In genomic region chr13:106373304-106373988, GRCh38 we compare ENCODE assay signal across 8 cellular contexts.
DNase-seq lines count a peak whose midpoint lies in the region; ATAC-seq, FAIRE-seq and TF ChIP-seq lines count a peak whose summit lies in the region.

No MANE protein-coding gene starts in this region.

- no peak overlapping the region for H3K4me3 Mint-ChIP-seq in neural progenitor cell

- H2AK9ac ChIP-seq in IMR-90 (replicated peaks; ENCODE audit: low read depth, low read length, poor library complexity), result peak overlapping the region; percentile 65

- H2BK20ac ChIP-seq in IMR-90 (ENCODE audit: low read depth, low read length), result peak overlapping the region; percentile 97
- no peak overlapping the region for H2BK20ac ChIP-seq in H1 (ENCODE audit: low read length)

- H3K4me2 ChIP-seq in IMR-90 (ENCODE audit: low read depth, low read length) (peak overlapping the region; percentile 71), H1 (ENCODE audit: insufficient read depth in 1 of 2, low read depth in 2 of 2, low read length in 2 of 2) (no peak overlapping the region), neural progenitor cell (no peak overlapping the region)

- no peak for TF ChIP-seq RAD21 in IMR-90 (IDR thresholded peaks at IDR 0.05; ENCODE audit: low read length)
- no peak for TF ChIP-seq RAD21 in H1 (IDR thresholded peaks at IDR 0.05 in 1 of 2, conservative IDR thresholded peaks at IDR 0.05 in 1 of 2; ENCODE audit: low read depth in 2 of 2, low read length in 2 of 2)

- CTCF ChIA-PET in IMR-90 (lab: Yijun Ruan, JAX), result no interaction called here
- CTCF ChIA-PET in H1 (lab: Charles Lee; ENCODE audit: partially characterized antibody), result interaction anchor here (1.8 kb wide), 1 partner anchor 10 kb away, joined by 5 read pairs; no protein-coding TSS in a partner anchor

- peaks cover 27% of the 10 kb centered on the region for H3K4me1 Mint-ChIP-seq in neural progenitor cell

- peak overlapping the region; percentile 98 for H2AK5ac ChIP-seq in IMR-90 (ENCODE audit: low read depth, low read length)
- H2AK5ac ChIP-seq in H1 (ENCODE audit: low read depth, low read length), result no peak overlapping the region

- H3K9me1 ChIP-seq in IMR-90 (ENCODE audit: insufficient read depth, low read length), result peaks cover 19% of the 10 kb centered on the region

- H3K27me3 ChIP-seq in IMR-90 (ENCODE audit: control insufficient read depth, insufficient read depth, low read length), result no peaks in the 10 kb centered on the region
- H3K27me3 ChIP-seq in H1 (replicated peaks in 1 of 4; ENCODE audit: control insufficient read depth in 3 of 4, extremely low read depth in 1 of 4, insufficient read depth in 3 of 4, low read length in 3 of 4), result no peaks in the 10 kb centered on the region
- H3K27me3 ChIP-seq in neural progenitor cell, result no peaks in the 10 kb centered on the region

- no peak for TF ChIP-seq POLR2A in IMR-90 (IDR thresholded peaks at IDR 0.05; ENCODE audit: low read depth, low read length)
- no peak for TF ChIP-seq POLR2A in H1 (IDR thresholded peaks at IDR 0.05; ENCODE audit: control extremely low read depth in 1 of 2, low read depth in 2 of 2, low read length in 2 of 2)

- H3K4me3 ChIP-seq in IMR-90 (ENCODE audit: insufficient read depth, low read depth, low read length) (no peak overlapping the region), H1 (ENCODE audit: extremely low read depth in 1 of 4, insufficient read depth in 2 of 4, low read depth in 3 of 4, low read length in 4 of 4) (no peak overlapping the region), neural progenitor cell (no peak overlapping the region)

- H3K27ac ChIP-seq in IMR-90 (ENCODE audit: insufficient read depth, low read length), result peak overlapping the region; percentile 25; the same call in 1 of the 2 replicates
- H3K27ac ChIP-seq in H1 (ENCODE audit: low read depth, low read length), result no peak overlapping the region
- no peak overlapping the region for H3K27ac ChIP-seq in neural progenitor cell

- H3K27ac Mint-ChIP-seq in neural progenitor cell, result no peak overlapping the region

- WGBS in IMR-90 (ENCODE audit: extremely low coverage in 2 of 2, insufficient read length in 1 of 2), 2 experiments, result 68% methylated on average over 4 of the region's 7 CpGs; no CpG with 5 or more reads in 1 of the 2 experiments
- WGBS in H1 (ENCODE audit: extremely low coverage in 1 of 2, insufficient coverage in 1 of 2, insufficient read length in 1 of 2, insufficient replicate concordance in 2 of 2, low coverage in 1 of 2, low lambda C conversion rate in 2 of 2, missing lambda C conversion rate in 1 of 2), 2 experiments, result 93% methylated on average over 7 of the region's 7 CpGs; no CpG with 5 or more reads in 1 of the 2 experiments

- H3K36me3 ChIP-seq in IMR-90 (ENCODE audit: control insufficient read depth, insufficient read depth, low read length) (no peaks in the 10 kb centered on the region), H1 (ENCODE audit: control insufficient read depth in 2 of 4, insufficient read depth in 4 of 4, low read length in 3 of 4) (no peaks in the 10 kb centered on the region), neural progenitor cell (no peaks in the 10 kb centered on the region)

- no peak for TF ChIP-seq EP300 in H1 (IDR thresholded peaks at IDR 0.05; ENCODE audit: borderline replicate concordance in 1 of 2, low read depth in 2 of 2, low read length in 2 of 2)

- dilution Hi-C loops in IMR-90 (cut with HindIII; ENCODE audit: low sequenced_read_pairs, unreplicated experiment), result no loop called here

- H3K4me1 ChIP-seq in IMR-90 (ENCODE audit: control insufficient read depth, insufficient read depth, low read length), result peaks cover 25% of the 10 kb centered on the region
- peaks cover 0 to 3% (median 0%) of the 10 kb centered on the region in 4 experiments; a peak in 1 of 7 replicates for H3K4me1 ChIP-seq in H1 (replicated peaks in 1 of 4; ENCODE audit: control insufficient read depth in 3 of 4, insufficient read depth in 4 of 4, low read length in 3 of 4)
- H3K4me1 ChIP-seq in neural progenitor cell, result peaks cover 17% of the 10 kb centered on the region

- H3K56ac ChIP-seq in IMR-90 (ENCODE audit: extremely low read depth, insufficient read depth, low read length) (peak overlapping the region; percentile 26; the same call in 1 of the 2 replicates), H1 (replicated peaks; ENCODE audit: insufficient read length, low read depth, low read length) (no peak overlapping the region)

- peaks cover 2% of the 10 kb centered on the region for H3K36me3 Mint-ChIP-seq in neural progenitor cell

- H2BK5ac ChIP-seq in IMR-90 (ENCODE audit: low read depth, low read length, poor library complexity, severe bottlenecking) (peak overlapping the region; percentile 54), H1 (ENCODE audit: low read depth, low read length) (0 out of 2 replicates have a peak overlapping the region, but pooled peaks have one; percentile 45)

- in situ Hi-C loops in IMR-90 (cut with MboI; ENCODE audit: low sequenced_read_pairs), result no loop called here

- H2BK12ac ChIP-seq in H1 (ENCODE audit: low read depth, low read length), result 0 out of 2 replicates have a peak overlapping the region, but pooled peaks have one; percentile 75

- no TSS peak for BruUV-seq in IMR-90 (replicated peaks; lab: Mats Ljungman, UMichigan)

- H4K91ac ChIP-seq in IMR-90 (ENCODE audit: insufficient read depth, low read depth, low read length) (peak overlapping the region; percentile 86), H1 (replicated peaks; ENCODE audit: insufficient read length, low read length) (peak overlapping the region; percentile 9)

- H3K9ac ChIP-seq in IMR-90 (ENCODE audit: low read depth, low read length) (no peak overlapping the region), H1 (replicated peaks in 1 of 4; ENCODE audit: extremely low read depth in 1 of 4, low read depth in 3 of 4, low read length in 3 of 4) (no peak overlapping the region), neural progenitor cell (no peak overlapping the region)

- peaks cover 10% of the 10 kb centered on the region for H3K9me3 Mint-ChIP-seq in neural progenitor cell

- no peaks in the 10 kb centered on the region for H3K23me2 ChIP-seq in H1 (ENCODE audit: low read depth, low read length)

- H3K23ac ChIP-seq in IMR-90 (ENCODE audit: low read depth, low read length), result peak overlapping the region; percentile 94
- no peak overlapping the region for H3K23ac ChIP-seq in H1 (ENCODE audit: insufficient read length)

- H3K27me3 Mint-ChIP-seq in neural progenitor cell (ENCODE audit: insufficient read depth, low read depth), result peaks cover 2% of the 10 kb centered on the region

- intact Hi-C loops in IMR-90 (cut with micrococcal nuclease), result no loop called here

- H3K4ac ChIP-seq in IMR-90 (ENCODE audit: low read depth, low read length), result peak overlapping the region; percentile 97
- H3K4ac ChIP-seq in H1 (replicated peaks; ENCODE audit: insufficient read length, low read depth, low read length), result no peak overlapping the region

- H3K14ac ChIP-seq in IMR-90 (replicated peaks; ENCODE audit: low read depth, low read length) (peak overlapping the region; percentile 97), H1 (ENCODE audit: insufficient read length) (no peak overlapping the region)

- no peaks in the 10 kb centered on the region for H4K20me1 ChIP-seq in IMR-90 (ENCODE audit: insufficient read depth, low read length)
- no peaks in the 10 kb centered on the region for H4K20me1 ChIP-seq in H1 (replicated peaks in 1 of 2; ENCODE audit: control insufficient read depth in 1 of 2, insufficient read depth in 2 of 2, low read length in 2 of 2)
- no peaks in the 10 kb centered on the region for H4K20me1 ChIP-seq in neural progenitor cell (ENCODE audit: low read depth)

- TF ChIP-seq CTCF in IMR-90 (conservative IDR thresholded peaks at IDR 0.05; ENCODE audit: low read depth, low read length) (no peak), H1 (IDR thresholded peaks at IDR 0.05; ENCODE audit: control extremely low read depth in 1 of 3, insufficient read depth in 1 of 3, low read depth in 1 of 3, low read length in 3 of 3) (no peak), neural progenitor cell (IDR thresholded peaks at IDR 0.05) (no peak)

- FAIRE-seq in H1 (lab: Jason Lieb, UNC), result no peak

- DNase-seq in GF-D8 (lab: John Stamatoyannopoulos, UW) (peak; percentile 25), IMR-90 (no peak), H1 (ENCODE audit: low read depth in 1 of 2, low spot score in 2 of 2) (no peak), T-helper 9 cell (no peak), neural progenitor cell (ENCODE audit: low spot score) (no peak), hypothalamus (lab: John Stamatoyannopoulos, UW) (no peak), GM19238 (ENCODE audit: insufficient read length, low spot score) (no peak)

- H3F3A ChIP-seq in neural progenitor cell (ENCODE audit: low read depth), result peaks cover 7% of the 10 kb centered on the region

- H3K9me3 ChIP-seq in IMR-90 (ENCODE audit: control insufficient read depth, insufficient read depth, low read length) (no peaks in the 10 kb centered on the region), H1 (ENCODE audit: insufficient read depth in 2 of 2, low read depth in 1 of 2, low read length in 1 of 2) (no peaks in the 10 kb centered on the region), neural progenitor cell (ENCODE audit: low read depth) (no peaks in the 10 kb centered on the region)

- H2BK15ac ChIP-seq in IMR-90 (ENCODE audit: low read depth, low read length) (peak overlapping the region; percentile 96), H1 (ENCODE audit: low read length) (0 out of 2 replicates have a peak overlapping the region, but pooled peaks have one; percentile 8)

- ATAC-seq in GM21723 (IDR thresholded peaks at IDR 0.05; ENCODE audit: unreplicated experiment) (peak; percentile 60), IMR-90 (ENCODE audit: low read depth) (peak; percentile 18; the same call in 1 of the 2 replicates)

- POLR2A ChIA-PET in IMR-90 (lab: Charles Lee; ENCODE audit: unreplicated experiment) (no interaction called here), H1 (lab: Charles Lee; ENCODE audit: partially characterized antibody) (no interaction called here)

- H3K18ac ChIP-seq in IMR-90 (ENCODE audit: low read depth, low read length) (peak overlapping the region; percentile 89), H1 (ENCODE audit: extremely low read depth, low read length) (no peak overlapping the region; the same call in 1 of the 2 replicates)

- H4K5ac ChIP-seq in IMR-90 (ENCODE audit: low read depth, low read length) (peak overlapping the region; percentile 52), H1 (ENCODE audit: insufficient read length, low read depth, low read length) (no peak overlapping the region)

- H4K8ac ChIP-seq in IMR-90 (ENCODE audit: low read depth in 2 of 2, low read length in 2 of 2), result peak overlapping the region; percentile 41 to 73; a peak in 3 of 4 replicates
- H4K8ac ChIP-seq in H1 (ENCODE audit: extremely low read depth, insufficient read depth, low read length), result no peak overlapping the region

- H3K79me2 ChIP-seq in H1 (ENCODE audit: control insufficient read depth in 1 of 2, insufficient read depth in 2 of 2, low read length in 2 of 2) (no peaks in the 10 kb centered on the region), neural progenitor cell (ENCODE audit: low read depth) (no peaks in the 10 kb centered on the region)

- H3K79me1 ChIP-seq in IMR-90 (ENCODE audit: low read depth in 1 of 2, low read length in 2 of 2), result peaks cover 0 to 4% of the 10 kb centered on the region in 2 experiments; a peak in 1 of 4 replicates
- H3K79me1 ChIP-seq in H1 (ENCODE audit: low read depth, low read length), result no peaks in the 10 kb centered on the region

- H2AFZ ChIP-seq in IMR-90 (replicated peaks; ENCODE audit: low read length, poor library complexity), result peak overlapping the region; percentile 83
- no peak overlapping the region for H2AFZ ChIP-seq in H1 (ENCODE audit: low read length)
- no peak overlapping the region for H2AFZ ChIP-seq in neural progenitor cell (replicated peaks)

- peak overlapping the region; percentile 58 for H2BK120ac ChIP-seq in IMR-90 (ENCODE audit: low read depth, low read length)
- no peak overlapping the region for H2BK120ac ChIP-seq in H1 (replicated peaks; ENCODE audit: low read depth, low read length)
